ENCODE assay signal across 21 cellular contexts in genomic region chr2:15893689-15894325, GRCh38. TPM values are rescaled to one million over a fixed set of nuclear protein-coding genes. Genes with fewer than 3 reads are reported as not detected.
DNase-seq lines count a peak whose midpoint lies in the region; TF ChIP-seq lines count a peak whose summit lies in the region.
"Had no signal": no experiment of that assay in that cellular context is flagged by ENCODE, and none has a peak within 500 bp of the region (broad histone marks: within the 10 kb centered on the region; RNA-seq: fewer than 3 reads in every experiment).

No MANE protein-coding gene starts in this region.

- H3K27me3 Mint-ChIP-seq in activated naive CD4-positive, alpha-beta T cell treated with anti-CD3 and anti-CD28 coated beads for 36 hours (ENCODE audit: low read depth) = peaks cover 4% of the 10 kb centered on the region

- peaks cover 14% of the 10 kb centered on the region for H3K9me3 Mint-ChIP-seq in activated naive CD4-positive, alpha-beta T cell treated with anti-CD3 and anti-CD28 coated beads for 36 hours

- DNase-seq in NCI-H1105 treated with DMSO at 0.1 percent for 48 hours (lab: John Stamatoyannopoulos, UW) (peak; percentile 49), NCI-H1105 (lab: John Stamatoyannopoulos, UW) (no peak), SK-N-DZ (ENCODE audit: low spot score) (peak; percentile 93), esophagus squamous epithelium (lab: John Stamatoyannopoulos, UW) (no peak), renal cortical epithelial cell (ENCODE audit: low read depth) (peak; percentile 25), OCI-M2 (lab: John Stamatoyannopoulos, UW; ENCODE audit: unreplicated experiment) (no peak)
- DNase-seq in activated naive CD4-positive, alpha-beta T cell treated with anti-CD3 and anti-CD28 coated beads for 36 hours = no peak
- no peak for DNase-seq in stimulated activated CD4-positive, alpha-beta T cell treated with anti-CD3 and anti-CD28 coated beads, Interleukin-4, amount 100 ng/mL, for 4 hours
- DNase-seq: BE2C; CD4-positive, alpha-beta memory T cell; GF-D8; HFFc6; NCI-H1436; NCI-H2029; NCI-H510A; NCI-H774; Right ventricle myocardium superior; SK-N-SH had no signal

- CTCF ChIA-PET in activated naive CD4-positive, alpha-beta T cell treated with anti-CD3 and anti-CD28 coated beads for 36 hours (lab: Charles Lee) = interaction anchor here (0.8 kb wide), 1 partner anchor 30 kb away, joined by 3 read pairs; no protein-coding TSS in a partner anchor

- H3K4me1 Mint-ChIP-seq in activated naive CD4-positive, alpha-beta T cell treated with anti-CD3 and anti-CD28 coated beads for 36 hours (ENCODE audit: low read depth) = no peaks in the 10 kb centered on the region
- H3K4me1 Mint-ChIP-seq: CD4-positive, alpha-beta memory T cell had no signal

- intact Hi-C loops in esophagus squamous epithelium (cut with DNase I) = no loop called here
- intact Hi-C loops in activated naive CD4-positive, alpha-beta T cell treated with anti-CD3 and anti-CD28 coated beads for 36 hours (cut with micrococcal nuclease) = no loop called here

- no peak overlapping the region for H3K27ac Mint-ChIP-seq in activated naive CD4-positive, alpha-beta T cell treated with anti-CD3 and anti-CD28 coated beads for 36 hours
- H3K27ac Mint-ChIP-seq: HFFc6 had no signal

- H3K36me3 Mint-ChIP-seq in activated naive CD4-positive, alpha-beta T cell treated with anti-CD3 and anti-CD28 coated beads for 36 hours (ENCODE audit: low read depth) = no peaks in the 10 kb centered on the region
- H3K36me3 Mint-ChIP-seq: CD4-positive, alpha-beta memory T cell had no signal

- H3K4me3 Mint-ChIP-seq in activated naive CD4-positive, alpha-beta T cell treated with anti-CD3 and anti-CD28 coated beads for 36 hours = no peak overlapping the region
- H3K4me3 Mint-ChIP-seq: CD4-positive, alpha-beta memory T cell; HFFc6 had no signal

- no peaks in the 10 kb centered on the region for H3K27me3 ChIP-seq in esophagus squamous epithelium
- H3K27me3 ChIP-seq: BE2C had no signal

- 44 to 60% methylated on average over 5 of the region's 5 CpGs for WGBS in esophagus squamous epithelium, 2 donors

- peaks cover 11 to 79% (median 26%) of the 10 kb centered on the region in 3 donors for H3K4me1 ChIP-seq in esophagus squamous epithelium
- H3K4me1 ChIP-seq: BE2C had no signal

- no peak for TF ChIP-seq POLR2A in esophagus squamous epithelium (IDR thresholded peaks at IDR 0.05)

- H3K36me3 ChIP-seq in esophagus squamous epithelium = no peaks in the 10 kb centered on the region
- H3K36me3 ChIP-seq: BE2C had no signal

- H3K9me3 ChIP-seq in esophagus squamous epithelium = peaks cover 0 to 13% (median 11%) of the 10 kb centered on the region in 3 donors
- H3K9me3 ChIP-seq: BE2C had no signal

- peak overlapping the region in 3 of 4 donors; percentile 33 to 43 (median 41) for H3K27ac ChIP-seq in esophagus squamous epithelium
- H3K27ac ChIP-seq: 22Rv1 had no signal

- H3K4me3 ChIP-seq in esophagus squamous epithelium = no peak overlapping the region

- TF ChIP-seq CTCF in esophagus squamous epithelium (IDR thresholded peaks at IDR 0.05) = no peak

RNA-seq across cellular contexts. Expression of gene MYCN, which starts 46.5 kb away (rescaled TPM):
- polyA plus RNA-seq in SK-N-DZ (2014; cell fraction: cytosol; rRNA removed) = 1,097 and 1,099 TPM in 2 replicates
- 1,072 and 1,695 TPM in 2 replicates for polyA plus RNA-seq in SK-N-DZ (2014; cell fraction: nucleus; rRNA removed)
- total RNA-seq in esophagus squamous epithelium (under 1 TPM; 0.21 to 0.95 (median 0.33) TPM), renal cortical epithelial cell (not detected in 2 replicates)
- total RNA-seq in activated naive CD4-positive, alpha-beta T cell treated with anti-CD3 and anti-CD28 coated beads for 36 hours = under 1 TPM in 1 of 2 experiments, not detected in 1; 0.19 TPM
- total RNA-seq: HFFc6, HT1080, LHCN-M2 had no signal
- polyA plus RNA-seq: CD4-positive, alpha-beta memory T cell had no signal

Comparison
In these comparisons a context has a peak if more than half of its experiments do, and no peak if none do; other contexts are left out.
1. DNase-seq: peak in NCI-H1105 treated with DMSO at 0.1 percent for 48 hours (single experiment), SK-N-DZ (single experiment) and renal cortical epithelial cell (single experiment); none in NCI-H1105 (single experiment), esophagus squamous epithelium (single experiment), OCI-M2 (single experiment), activated naive CD4-positive, alpha-beta T cell treated with anti-CD3 and anti-CD28 coated beads for 36 hours (single experiment) and stimulated activated CD4-positive, alpha-beta T cell treated with anti-CD3 and anti-CD28 coated beads, Interleukin-4, amount 100 ng/mL, for 4 hours (0 of 2).